1 cellular context compared by ENCODE assay signal in genomic region chr19:48492925-48493717, GRCh38.
TF ChIP-seq lines count a peak whose summit lies in the region.

No MANE protein-coding gene starts in this region.

TF ChIP-seq in IMR-90, 13 proteins besides CTCF, POLR2A, EP300 and RAD21:
- TF ChIP-seq RFX5 (IDR thresholded peaks at IDR 0.05; ENCODE audit: low read depth, low read length): no peak
- peak; percentile 87; the same call in 1 of the 2 replicates for TF ChIP-seq MAZ (IDR thresholded peaks at IDR 0.05; ENCODE audit: borderline replicate concordance, low read depth, low read length)
